Comparison of ENCODE assay signal across 8 cellular contexts in the genomic region with DNA sequence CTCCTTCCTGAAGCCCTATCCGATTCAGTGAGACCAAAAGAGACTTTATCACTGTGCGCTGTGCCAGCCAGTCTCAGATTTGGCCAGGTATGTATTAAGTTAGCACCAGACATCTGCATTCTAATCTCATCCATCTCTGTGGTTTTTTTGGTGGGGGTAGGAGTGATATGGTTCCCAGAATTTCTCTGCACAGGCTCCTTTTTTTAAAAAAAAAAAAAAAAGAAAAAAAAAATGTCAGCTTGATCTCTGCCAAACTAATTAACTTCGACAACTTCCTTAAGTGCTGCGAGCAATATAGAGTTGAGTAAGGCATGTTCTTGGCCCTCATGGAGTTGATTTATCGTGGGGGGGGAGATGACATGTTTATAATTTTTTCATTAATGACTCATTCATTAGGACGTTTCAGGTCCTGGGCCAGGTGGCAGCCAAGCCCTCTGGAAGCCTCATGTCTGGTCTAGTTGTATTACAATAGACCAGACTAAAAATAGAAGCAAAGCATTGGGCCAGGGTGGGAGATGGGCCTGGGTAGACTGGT. TPM values are rescaled to one million over a fixed set of nuclear protein-coding genes. Genes with fewer than 3 reads are reported as not detected.
DNase-seq lines count a peak whose midpoint lies in the region; TF ChIP-seq lines count a peak whose summit lies in the region.

No MANE protein-coding gene starts in this region.

- peaks cover 21% of the 10 kb centered on the region for H3K36me3 Mint-ChIP-seq in activated T-helper 2 cell treated with anti-CD3 and anti-CD28 coated beads, Interferon-gamma antibody, Interleukin-2, Interleukin-4, amounts not matched to agents 10 μg/mL and 5 μg/mL and 100 μg/mL, durations not matched to agents 14 hours and 24 hours and 36 hours (ENCODE audit: low read depth)

- intact Hi-C loops in activated T-helper 2 cell treated with anti-CD3 and anti-CD28 coated beads, Interferon-gamma antibody, Interleukin-2, Interleukin-4, amounts not matched to agents 10 μg/mL and 5 μg/mL and 100 μg/mL, durations not matched to agents 14 hours and 24 hours and 36 hours (cut with micrococcal nuclease) = no loop called here

- H3K27ac ChIP-seq in tibial nerve = peak overlapping the region in 3 of 4 donors; percentile 36 to 83 (median 75)

- H3K9me3 ChIP-seq in tibial nerve = no peaks in the 10 kb centered on the region

- peaks cover 71% of the 10 kb centered on the region for H3K4me1 Mint-ChIP-seq in activated T-helper 2 cell treated with anti-CD3 and anti-CD28 coated beads, Interferon-gamma antibody, Interleukin-2, Interleukin-4, amounts not matched to agents 10 μg/mL and 5 μg/mL and 100 μg/mL, durations not matched to agents 14 hours and 24 hours and 36 hours (ENCODE audit: low read depth)

- TF ChIP-seq EP300 in tibial nerve (IDR thresholded peaks at IDR 0.05) = no peak

- H3K27ac Mint-ChIP-seq in activated T-helper 2 cell treated with anti-CD3 and anti-CD28 coated beads, Interferon-gamma antibody, Interleukin-2, Interleukin-4, amounts not matched to agents 10 μg/mL and 5 μg/mL and 100 μg/mL, durations not matched to agents 14 hours and 24 hours and 36 hours = peak overlapping the region; percentile 9

- peak overlapping the region; percentile 27 for H3K4me3 Mint-ChIP-seq in activated T-helper 2 cell treated with anti-CD3 and anti-CD28 coated beads, Interferon-gamma antibody, Interleukin-2, Interleukin-4, amounts not matched to agents 10 μg/mL and 5 μg/mL and 100 μg/mL, durations not matched to agents 14 hours and 24 hours and 36 hours (ENCODE audit: low read depth)

- no peak for TF ChIP-seq POLR2A in tibial nerve (IDR thresholded peaks at IDR 0.05)

- no peaks in the 10 kb centered on the region for H3K27me3 ChIP-seq in tibial nerve

- H3K4me1 ChIP-seq in tibial nerve = peaks cover 0 to 37% (median 0%) of the 10 kb centered on the region in 4 donors

- H3K4me3 ChIP-seq in tibial nerve = no peak overlapping the region

- peaks cover 13% of the 10 kb centered on the region for H3K9me3 Mint-ChIP-seq in activated T-helper 2 cell treated with anti-CD3 and anti-CD28 coated beads, Interferon-gamma antibody, Interleukin-2, Interleukin-4, amounts not matched to agents 10 μg/mL and 5 μg/mL and 100 μg/mL, durations not matched to agents 14 hours and 24 hours and 36 hours

- DNase-seq in NCI-H2196 (lab: John Stamatoyannopoulos, UW; ENCODE audit: unreplicated experiment) = peak; percentile 43
- no peak for DNase-seq in NCI-H2196 treated with DMSO at 0.1 percent for 48 hours (lab: John Stamatoyannopoulos, UW; ENCODE audit: unreplicated experiment)
- DNase-seq in activated T-helper 2 cell treated with anti-CD3 and anti-CD28 coated beads, Interferon-gamma antibody, Interleukin-2, Interleukin-4, amounts not matched to agents 10 μg/mL and 5 μg/mL and 100 μg/mL, durations not matched to agents 14 hours and 24 hours and 36 hours (ENCODE audit: low spot score) = no peak
- DNase-seq in islet precursor cell = peak; percentile 32
- DNase-seq in tibial nerve (ENCODE audit: low spot score in 2 of 2) = no peak
- DNase-seq in glomerular visceral epithelial cell (ENCODE audit: extremely low spot score) = no peak
- DNase-seq in HUDEP-2 (lab: John Stamatoyannopoulos, UW; ENCODE audit: unreplicated experiment in 76 of 76) = no peak
- no peak for DNase-seq in midbrain (lab: John Stamatoyannopoulos, UW)

- TF ChIP-seq CTCF in tibial nerve (IDR thresholded peaks at IDR 0.05) = no peak

- H3K27me3 Mint-ChIP-seq in activated T-helper 2 cell treated with anti-CD3 and anti-CD28 coated beads, Interferon-gamma antibody, Interleukin-2, Interleukin-4, amounts not matched to agents 10 μg/mL and 5 μg/mL and 100 μg/mL, durations not matched to agents 14 hours and 24 hours and 36 hours (ENCODE audit: low read depth) = peaks cover 2% of the 10 kb centered on the region

- 63% methylated on average over 6 of the region's 6 CpGs for WGBS in tibial nerve, 2 donors

- H3K36me3 ChIP-seq in tibial nerve = no peaks in the 10 kb centered on the region

RNA-seq across cellular contexts. Expression of a gene that starts 12.9 kb away (rescaled TPM):
- total RNA-seq in activated T-helper 2 cell treated with anti-CD3 and anti-CD28 coated beads, Interferon-gamma antibody, Interleukin-2, Interleukin-4, amounts not matched to agents 10 μg/mL and 5 μg/mL and 100 μg/mL, durations not matched to agents 14 hours and 24 hours and 36 hours = 26.2 and 26.3 TPM in 2 replicates
- total RNA-seq in tibial nerve = 10 to 100 TPM; 13.8 to 20.2 (median 14.3) TPM

Comparison
In these comparisons a context has a peak if more than half of its experiments do, and no peak if none do; other contexts are left out.
1. DNase-seq: peak in NCI-H2196 (single experiment) and islet precursor cell (single experiment); none in NCI-H2196 treated with DMSO at 0.1 percent for 48 hours (single experiment), activated T-helper 2 cell treated with anti-CD3 and anti-CD28 coated beads, Interferon-gamma antibody, Interleukin-2, Interleukin-4, amounts not matched to agents 10 μg/mL and 5 μg/mL and 100 μg/mL, durations not matched to agents 14 hours and 24 hours and 36 hours (single experiment), tibial nerve (0 of 2), glomerular visceral epithelial cell (single experiment), HUDEP-2 (0 of 76) and midbrain (single experiment).